Comparison of ENCODE assay signal across 20 cellular contexts in the genomic region with DNA sequence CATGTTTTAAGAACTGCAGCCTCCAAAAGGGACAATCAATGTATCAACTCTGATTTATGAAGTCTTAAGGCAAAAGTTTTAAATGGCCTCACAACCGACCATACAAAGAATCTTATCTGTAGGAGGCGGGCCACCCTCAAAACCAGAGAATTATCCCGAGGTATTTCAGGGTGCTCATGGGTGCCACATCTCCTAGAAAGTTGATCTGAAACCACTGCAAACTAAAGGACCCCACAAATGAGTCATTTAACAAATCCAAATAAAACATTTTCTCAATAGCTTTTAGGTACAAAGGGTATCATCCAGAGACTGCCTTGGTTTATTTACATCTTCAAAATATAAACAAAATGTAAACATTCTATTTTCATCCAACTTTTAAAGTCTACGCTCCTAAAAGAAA. TPM values are rescaled to one million over a fixed set of nuclear protein-coding genes. Genes with fewer than 3 reads are reported as not detected.
DNase-seq lines count a peak whose midpoint lies in the region; ATAC-seq lines count a peak whose summit lies in the region.
"Had no signal": no experiment of that assay in that cellular context is flagged by ENCODE, and none has a peak within 500 bp of the region (broad histone marks: within the 10 kb centered on the region; RNA-seq: fewer than 3 reads in every experiment).

No MANE protein-coding gene starts in this region.

- H3K4me1 Mint-ChIP-seq in activated T-cell treated with anti-CD3 and anti-CD28 coated beads, Interleukin-2, amount 50 U/mL, for 72 hours (ENCODE audit: low read depth), result peaks cover 79% of the 10 kb centered on the region
- peaks cover 75% of the 10 kb centered on the region for H3K4me1 Mint-ChIP-seq in activated T-cell treated with anti-CD3 and anti-CD28 coated beads, Interleukin-2, amount 50 U/mL, for 24 hours (ENCODE audit: low read depth)
- peaks cover 82% of the 10 kb centered on the region for H3K4me1 Mint-ChIP-seq in activated T-helper 2 cell treated with anti-CD3 and anti-CD28 coated beads, Interferon-gamma antibody, Interleukin-2, Interleukin-4, amounts not matched to agents 10 μg/mL and 5 μg/mL and 100 μg/mL, durations not matched to agents 14 hours and 24 hours and 36 hours (ENCODE audit: low read depth)

- no peaks in the 10 kb centered on the region for H3K9me3 Mint-ChIP-seq in activated T-cell treated with anti-CD3 and anti-CD28 coated beads, Interleukin-2, amount 50 U/mL, for 72 hours
- no peaks in the 10 kb centered on the region for H3K9me3 Mint-ChIP-seq in activated T-cell treated with anti-CD3 and anti-CD28 coated beads, Interleukin-2, amount 50 U/mL, for 24 hours
- H3K9me3 Mint-ChIP-seq in activated T-helper 2 cell treated with anti-CD3 and anti-CD28 coated beads, Interferon-gamma antibody, Interleukin-2, Interleukin-4, amounts not matched to agents 10 μg/mL and 5 μg/mL and 100 μg/mL, durations not matched to agents 14 hours and 24 hours and 36 hours, result no peaks in the 10 kb centered on the region
- H3K9me3 Mint-ChIP-seq: CD4-positive, CD25-positive, alpha-beta regulatory T cell had no signal

- peak overlapping the region in 1 of 2 donors; percentile 45 for H3K4me3 Mint-ChIP-seq in activated T-cell treated with anti-CD3 and anti-CD28 coated beads, Interleukin-2, amount 50 U/mL, for 72 hours
- no peak overlapping the region for H3K4me3 Mint-ChIP-seq in activated T-cell treated with anti-CD3 and anti-CD28 coated beads, Interleukin-2, amount 50 U/mL, for 24 hours
- no peak overlapping the region for H3K4me3 Mint-ChIP-seq in activated T-helper 2 cell treated with anti-CD3 and anti-CD28 coated beads, Interferon-gamma antibody, Interleukin-2, Interleukin-4, amounts not matched to agents 10 μg/mL and 5 μg/mL and 100 μg/mL, durations not matched to agents 14 hours and 24 hours and 36 hours (ENCODE audit: low read depth)
- H3K4me3 Mint-ChIP-seq: B cell had no signal

- H3K36me3 Mint-ChIP-seq in activated T-cell treated with anti-CD3 and anti-CD28 coated beads, Interleukin-2, amount 50 U/mL, for 72 hours (ENCODE audit: insufficient read depth in 2 of 2), result peaks cover 7 to 10% of the 10 kb centered on the region in 2 donors
- H3K36me3 Mint-ChIP-seq in activated T-cell treated with anti-CD3 and anti-CD28 coated beads, Interleukin-2, amount 50 U/mL, for 24 hours (ENCODE audit: low read depth), result peaks cover 12% of the 10 kb centered on the region
- peaks cover 88% of the 10 kb centered on the region for H3K36me3 Mint-ChIP-seq in activated T-helper 2 cell treated with anti-CD3 and anti-CD28 coated beads, Interferon-gamma antibody, Interleukin-2, Interleukin-4, amounts not matched to agents 10 μg/mL and 5 μg/mL and 100 μg/mL, durations not matched to agents 14 hours and 24 hours and 36 hours (ENCODE audit: low read depth)

- peak overlapping the region; percentile 24 for H3K27ac Mint-ChIP-seq in activated T-cell treated with anti-CD3 and anti-CD28 coated beads, Interleukin-2, amount 50 U/mL, for 72 hours
- no peak overlapping the region for H3K27ac Mint-ChIP-seq in activated T-cell treated with anti-CD3 and anti-CD28 coated beads, Interleukin-2, amount 50 U/mL, for 24 hours
- H3K27ac Mint-ChIP-seq in activated T-helper 2 cell treated with anti-CD3 and anti-CD28 coated beads, Interferon-gamma antibody, Interleukin-2, Interleukin-4, amounts not matched to agents 10 μg/mL and 5 μg/mL and 100 μg/mL, durations not matched to agents 14 hours and 24 hours and 36 hours, result peak overlapping the region; percentile 52
- H3K27ac Mint-ChIP-seq: B cell had no signal

- H3K27me3 Mint-ChIP-seq in activated T-cell treated with anti-CD3 and anti-CD28 coated beads, Interleukin-2, amount 50 U/mL, for 72 hours (ENCODE audit: low read depth), result no peaks in the 10 kb centered on the region
- no peaks in the 10 kb centered on the region for H3K27me3 Mint-ChIP-seq in activated T-cell treated with anti-CD3 and anti-CD28 coated beads, Interleukin-2, amount 50 U/mL, for 24 hours
- no peaks in the 10 kb centered on the region for H3K27me3 Mint-ChIP-seq in activated T-helper 2 cell treated with anti-CD3 and anti-CD28 coated beads, Interferon-gamma antibody, Interleukin-2, Interleukin-4, amounts not matched to agents 10 μg/mL and 5 μg/mL and 100 μg/mL, durations not matched to agents 14 hours and 24 hours and 36 hours (ENCODE audit: low read depth)
- H3K27me3 Mint-ChIP-seq: B cell; CD4-positive, CD25-positive, alpha-beta regulatory T cell had no signal

- DNase-seq in activated T-cell treated with anti-CD3 and anti-CD28 coated beads, Interleukin-2, amount 50 U/mL, for 72 hours, result no peak
- DNase-seq in activated T-cell treated with anti-CD3 and anti-CD28 coated beads, Interleukin-2, amount 50 U/mL, for 24 hours, result no peak
- peak; percentile 34 for DNase-seq in RPMI8226
- DNase-seq in activated T-helper 2 cell treated with anti-CD3 and anti-CD28 coated beads, Interferon-gamma antibody, Interleukin-2, Interleukin-4, amounts not matched to agents 10 μg/mL and 5 μg/mL and 100 μg/mL, durations not matched to agents 14 hours and 24 hours and 36 hours (ENCODE audit: low spot score), result no peak
- no peak for DNase-seq in SW 1271 (lab: John Stamatoyannopoulos, UW)
- no peak for DNase-seq in NCI-H524 treated with DMSO at 0.1 percent for 48 hours (lab: John Stamatoyannopoulos, UW)
- no peak for DNase-seq in stimulated activated CD4-positive, alpha-beta T cell treated with anti-CD3 and anti-CD28 coated beads, Interleukin-1b, Interleukin-23, amount 100 ng/mL, for 48 hours
- DNase-seq: 8988T, DMS53, EL, NCI-H1417 treated with DMSO at 0.1 percent for 48 hours, NCI-H187 treated with DMSO at 0.1 percent for 48 hours, NCI-H2227 treated with DMSO at 0.1 percent for 48 hours, NCI-H510A treated with DMSO at 0.1 percent for 48 hours, NCI-H82, SJCRH30 had no signal

- ATAC-seq in activated T-cell treated with anti-CD3 and anti-CD28 coated beads, Interleukin-2, amount 50 U/mL, for 72 hours (replicated peaks in 1 of 2), result no peak
- no peak for ATAC-seq in HG03039 (IDR thresholded peaks at IDR 0.05; ENCODE audit: unreplicated experiment)
- ATAC-seq: K562 had no signal

- intact Hi-C loops in activated T-helper 2 cell treated with anti-CD3 and anti-CD28 coated beads, Interferon-gamma antibody, Interleukin-2, Interleukin-4, amounts not matched to agents 10 μg/mL and 5 μg/mL and 100 μg/mL, durations not matched to agents 14 hours and 24 hours and 36 hours (cut with micrococcal nuclease), result no loop called here

RNA-seq across cellular contexts. Expression of gene ERN1, which starts 6.8 kb away (rescaled TPM):
- 10 to 100 TPM; 58.1 to 98.3 TPM for total RNA-seq in activated T-cell treated with anti-CD3 and anti-CD28 coated beads, Interleukin-2, amount 50 U/mL, for 72 hours
- 91.0 and 93.4 TPM in 2 replicates for total RNA-seq in activated T-helper 2 cell treated with anti-CD3 and anti-CD28 coated beads, Interferon-gamma antibody, Interleukin-2, Interleukin-4, amounts not matched to agents 10 μg/mL and 5 μg/mL and 100 μg/mL, durations not matched to agents 14 hours and 24 hours and 36 hours
